ENCODE assay signal across 8 cellular contexts in the genomic region with DNA sequence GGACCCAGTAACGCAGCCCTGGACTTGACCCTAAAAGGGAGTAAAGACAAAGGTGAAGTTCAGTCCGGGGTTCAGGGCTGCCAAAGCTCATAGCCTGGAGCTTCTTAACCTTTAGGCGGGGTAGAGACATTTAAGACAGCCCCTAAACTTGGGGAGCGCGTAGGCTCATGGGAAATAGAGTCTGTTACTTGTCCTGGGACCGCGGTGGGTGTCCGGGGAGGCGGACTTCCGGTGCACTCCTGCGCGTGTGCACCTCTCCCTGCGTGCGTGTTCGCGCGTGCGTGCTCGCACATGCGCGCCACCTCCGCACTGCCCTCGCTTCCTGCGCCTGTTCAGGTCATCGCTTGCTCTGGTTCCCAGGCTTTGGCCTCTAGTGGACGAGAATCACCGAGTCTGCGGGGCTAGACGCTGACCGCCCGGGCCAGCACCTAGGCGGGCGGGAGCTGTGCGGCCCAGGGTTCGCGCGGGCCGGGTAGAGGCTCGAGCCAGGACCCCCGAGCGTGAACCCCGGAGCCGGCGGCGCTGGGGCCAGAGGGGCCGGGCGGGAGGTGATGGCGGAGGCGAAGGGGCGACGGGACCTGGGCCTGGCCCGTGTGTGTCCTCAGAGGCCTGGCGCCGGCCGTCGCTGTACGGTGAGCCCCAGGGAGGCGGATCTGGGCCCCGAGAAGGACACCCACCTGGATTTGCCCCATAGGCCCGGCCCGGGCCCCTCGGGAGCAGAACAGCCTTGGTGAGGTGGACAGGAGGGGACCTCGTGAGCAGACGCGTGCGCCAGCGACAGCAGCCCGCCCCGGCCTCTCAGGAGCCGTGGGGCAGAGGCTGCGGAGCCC. TPM values are rescaled to one million over a fixed set of nuclear protein-coding genes. Genes with fewer than 3 reads are reported as not detected.
DNase-seq lines count a peak whose midpoint lies in the region; ATAC-seq and TF ChIP-seq lines count a peak whose summit lies in the region.
"Not testable (repeated sequence)": the region's sequence is repeated elsewhere in the genome, so short reads cannot be mapped to it uniquely, and the experiment has no call there.

No MANE protein-coding gene starts in this region.

- TF ChIP-seq EP300 in SK-N-SH (IDR thresholded peaks at IDR 0.05; ENCODE audit: borderline replicate concordance in 1 of 2, low read depth in 1 of 2, low read length in 1 of 2) = not testable (repeated sequence)

- not testable (repeated sequence) for H3K9me2 ChIP-seq in SK-N-SH

- peak overlapping the region; percentile 94 for H3K27ac Mint-ChIP-seq in activated naive CD4-positive, alpha-beta T cell treated with anti-CD3 and anti-CD28 coated beads, Interleukin-2, amount 50 U/mL, for 72 hours

- peaks cover 41% of the 10 kb centered on the region for H3K79me2 ChIP-seq in SK-N-SH (ENCODE audit: insufficient read depth)
- H3K79me2 ChIP-seq in osteoblast (ENCODE audit: insufficient read depth, low read length) = peaks cover 27% of the 10 kb centered on the region

- peak overlapping the region; percentile 90; the same call in 1 of the 2 replicates for H2AFZ ChIP-seq in SK-N-SH (ENCODE audit: low read depth)
- H2AFZ ChIP-seq in osteoblast (ENCODE audit: low read length) = peak overlapping the region; percentile 91

- not testable (repeated sequence) for H3K4me1 ChIP-seq in SK-N-SH (ENCODE audit: control insufficient read depth in 1 of 2, insufficient read depth in 2 of 2, low read depth in 1 of 2, low read length in 1 of 2); osteoblast (ENCODE audit: insufficient read depth, low read length); thoracic aorta (ENCODE audit: control insufficient read depth in 1 of 2, low read depth in 2 of 2)

- H3F3A ChIP-seq in SK-N-SH (replicated peaks; ENCODE audit: insufficient read depth) = not testable (repeated sequence)

- H4K20me1 ChIP-seq in SK-N-SH (ENCODE audit: insufficient read depth); osteoblast (ENCODE audit: insufficient read depth, low read length): not testable (repeated sequence)

- H3K36me3 Mint-ChIP-seq in activated naive CD4-positive, alpha-beta T cell treated with anti-CD3 and anti-CD28 coated beads, Interleukin-2, amount 50 U/mL, for 72 hours = peaks cover 6 to 18% of the 10 kb centered on the region in 2 donors

- POLR2A ChIA-PET in SK-N-SH (lab: Yijun Ruan, JAX) = not testable (repeated sequence)

- not testable (repeated sequence) for H3K27me3 ChIP-seq in SK-N-SH (ENCODE audit: insufficient read depth); osteoblast (ENCODE audit: insufficient read depth, low read length); thoracic aorta (replicated peaks; ENCODE audit: insufficient read depth)

- TF ChIP-seq CTCF in GM10266 (IDR thresholded peaks at IDR 0.05; ENCODE audit: control insufficient read depth, insufficient read depth, low read depth, missing control alignments); osteoblast (IDR thresholded peaks at IDR 0.05; ENCODE audit: extremely low read depth, low read depth, low read length); thoracic aorta (IDR thresholded peaks at IDR 0.05): not testable (repeated sequence)
- peak; percentile 20 for TF ChIP-seq CTCF in SK-N-SH (IDR thresholded peaks at IDR 0.05)

- TF ChIP-seq RAD21 in SK-N-SH (IDR thresholded peaks at IDR 0.05; ENCODE audit: low read length) = not testable (repeated sequence)

- intact Hi-C loops in head of caudate nucleus (cut with DNase I) = not testable (repeated sequence)

- not testable (repeated sequence) for H3K9me3 Mint-ChIP-seq in activated naive CD4-positive, alpha-beta T cell treated with anti-CD3 and anti-CD28 coated beads, Interleukin-2, amount 50 U/mL, for 72 hours

- peak overlapping the region; percentile 82 to 99 for H3K4me3 ChIP-seq in SK-N-SH (ENCODE audit: low read depth in 2 of 2, low read length in 1 of 2)
- peak overlapping the region; percentile 81 for H3K4me3 ChIP-seq in osteoblast (ENCODE audit: insufficient read depth, low read length)
- peak overlapping the region; percentile 95 for H3K4me3 ChIP-seq in thoracic aorta

- 2% methylated on average over 31 of the region's 71 CpGs for WGBS in SK-N-SH (ENCODE audit: low lambda C conversion rate)

- peak overlapping the region; percentile 97 for H3K9ac ChIP-seq in SK-N-SH

- H3K4me2 ChIP-seq in SK-N-SH (peak overlapping the region; percentile 98), osteoblast (ENCODE audit: insufficient read depth, low read length) (peak overlapping the region; percentile 81)

- H3K36me3 ChIP-seq in SK-N-SH (replicated peaks in 1 of 2; ENCODE audit: control insufficient read depth in 1 of 2, insufficient read depth in 2 of 2, low read length in 1 of 2); osteoblast (ENCODE audit: insufficient read depth, low read length); thoracic aorta: not testable (repeated sequence)

- CTCF ChIA-PET in SK-N-SH (lab: Yijun Ruan, JAX) = not testable (repeated sequence)

- not testable (repeated sequence) for H3K9me3 ChIP-seq in SK-N-SH; osteoblast (ENCODE audit: low read depth, low read length); thoracic aorta

- H3K27ac ChIP-seq in SK-N-SH (ENCODE audit: low read depth in 2 of 2, low read length in 1 of 2) (peak overlapping the region; percentile 82 to 83), osteoblast (ENCODE audit: low read depth, low read length) (peak overlapping the region; percentile 80), thoracic aorta (peak overlapping the region; percentile 92 to 93)

- peak; percentile 100 for ATAC-seq in HG02610 (IDR thresholded peaks at IDR 0.05; ENCODE audit: unreplicated experiment)
- peak; percentile 100 for ATAC-seq in activated naive CD4-positive, alpha-beta T cell treated with anti-CD3 and anti-CD28 coated beads, Interleukin-2, amount 50 U/mL, for 72 hours
- peak; percentile 100 for ATAC-seq in thoracic aorta (ENCODE audit: insufficient number of reproducible peaks, low FRiP score, low read depth)

- DNase-seq in GM10266 (ENCODE audit: extremely low spot score) (peak; percentile 79), NCI-H1092 (lab: John Stamatoyannopoulos, UW) (peak; percentile 79), SK-N-SH (peak; percentile 91), head of caudate nucleus (peak; percentile 78 to 96 (median 90)), osteoblast (ENCODE audit: insufficient read length, low spot score, missing footprints) (peak; percentile 89), thoracic aorta (ENCODE audit: low spot score) (peak; percentile 70)
- DNase-seq in activated naive CD4-positive, alpha-beta T cell treated with anti-CD3 and anti-CD28 coated beads, Interleukin-2, amount 50 U/mL, for 72 hours (ENCODE audit: low spot score in 2 of 2) = peak; percentile 76 to 88

TF ChIP-seq in SK-N-SH, 30 proteins besides CTCF, POLR2A, EP300 and RAD21:
- TF ChIP-seq, protein P1, sequence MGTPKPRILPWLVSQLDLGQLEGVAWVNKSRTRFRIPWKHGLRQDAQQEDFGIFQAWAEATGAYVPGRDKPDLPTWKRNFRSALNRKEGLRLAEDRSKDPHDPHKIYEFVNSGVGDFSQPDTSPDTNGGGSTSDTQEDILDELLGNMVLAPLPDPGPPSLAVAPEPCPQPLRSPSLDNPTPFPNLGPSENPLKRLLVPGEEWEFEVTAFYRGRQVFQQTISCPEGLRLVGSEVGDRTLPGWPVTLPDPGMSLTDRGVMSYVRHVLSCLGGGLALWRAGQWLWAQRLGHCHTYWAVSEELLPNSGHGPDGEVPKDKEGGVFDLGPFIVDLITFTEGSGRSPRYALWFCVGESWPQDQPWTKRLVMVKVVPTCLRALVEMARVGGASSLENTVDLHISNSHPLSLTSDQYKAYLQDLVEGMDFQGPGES (IDR thresholded peaks at IDR 0.05; ENCODE audit: low read depth, low read length) = peak; percentile 48; the same call in 1 of the 2 replicates
- TF ChIP-seq CHD2 (IDR thresholded peaks at IDR 0.05; ENCODE audit: low read length, partially characterized antibody) = peak; percentile 63
- TF ChIP-seq ELF1 (IDR thresholded peaks at IDR 0.05) = 0 out of 2 replicates have a peak, but pooled peaks have one; percentile 42
- TF ChIP-seq, protein P2, sequence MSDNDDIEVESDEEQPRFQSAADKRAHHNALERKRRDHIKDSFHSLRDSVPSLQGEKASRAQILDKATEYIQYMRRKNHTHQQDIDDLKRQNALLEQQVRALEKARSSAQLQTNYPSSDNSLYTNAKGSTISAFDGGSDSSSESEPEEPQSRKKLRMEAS (IDR thresholded peaks at IDR 0.05; ENCODE audit: low read depth) = peak; percentile 27; the same call in 1 of the 2 replicates
- peak; percentile 58; the same call in 1 of the 2 replicates for TF ChIP-seq TAF1 (IDR thresholded peaks at IDR 0.05; ENCODE audit: borderline replicate concordance, low read depth, low read length)
- TF ChIP-seq YY1 (IDR thresholded peaks at IDR 0.05; ENCODE audit: low read depth) = peak; percentile 51; the same call in 1 of the 2 replicates
- peak; percentile 54 for TF ChIP-seq POLR2AphosphoS5 (IDR thresholded peaks at IDR 0.05; ENCODE audit: low read depth, low read length)
- TF ChIP-seq MXI1 (IDR thresholded peaks at IDR 0.05; ENCODE audit: low read depth, low read length) = peak; percentile 46
- TF ChIP-seq NRF1 (IDR thresholded peaks at IDR 0.05; ENCODE audit: low read depth, low read length) = peak; percentile 92
- peak; percentile 73 for TF ChIP-seq GABPA (IDR thresholded peaks at IDR 0.05; ENCODE audit: low read depth)

RNA-seq across cellular contexts. Expression of a gene that starts 6.1 kb away (rescaled TPM):
- 0.10 TPM in 1 of 2 replicates, not detected in the other for polyA plus RNA-seq in SK-N-SH (2012; rRNA removed)
- 0.03 and 0.05 TPM in 2 replicates for polyA plus RNA-seq in SK-N-SH (2012; cell fraction: cytosol; rRNA removed)
- 0.20 and 0.39 TPM in 2 replicates for polyA plus RNA-seq in SK-N-SH (2012; cell fraction: nucleus; rRNA removed)
- total RNA-seq in activated naive CD4-positive, alpha-beta T cell treated with anti-CD3 and anti-CD28 coated beads, Interleukin-2, amount 50 U/mL, for 72 hours = under 1 TPM in 1 of 2 donors, not detected in 1; 0.10 TPM
- under 0.01 and 0.36 TPM in 2 replicates for total RNA-seq in osteoblast
- total RNA-seq in thoracic aorta = 1 to 10 TPM in 1 of 2 donors, under 1 TPM in 1; 0.28 to 1.4 TPM

RNA-seq across cellular contexts. Expression of a gene that starts 38.9 kb away (rescaled TPM):
- 0.11 TPM in 1 of 2 replicates, not detected in the other for polyA plus RNA-seq in SK-N-SH (2012; rRNA removed)
- 0.01 TPM in 1 of 2 replicates, not detected in the other for polyA plus RNA-seq in SK-N-SH (2012; cell fraction: cytosol; rRNA removed)
- 0.68 and 0.92 TPM in 2 replicates for polyA plus RNA-seq in SK-N-SH (2012; cell fraction: nucleus; rRNA removed)
- total RNA-seq in activated naive CD4-positive, alpha-beta T cell treated with anti-CD3 and anti-CD28 coated beads, Interleukin-2, amount 50 U/mL, for 72 hours = 1 to 10 TPM in 1 of 2 donors, under 1 TPM in 1; 0.68 to 1.6 TPM
- total RNA-seq in osteoblast (0.88 and 1.4 TPM in 2 replicates), thoracic aorta (1 to 10 TPM; 3.9 to 5.1 TPM)

Comparison
In these comparisons a context has a peak if more than half of its experiments do, and no peak if none do; other contexts are left out.
1. Peak in every context shown above with its lines: DNase-seq, ATAC-seq, H3K4me3 ChIP-seq and H3K27ac ChIP-seq.